ENCODE assay signal across 8 cellular contexts in genomic region chr3:19147905-19148767, GRCh38. TPM values are rescaled to one million over a fixed set of nuclear protein-coding genes. Genes with fewer than 3 reads are reported as not detected.
DNase-seq lines count a peak whose midpoint lies in the region; ATAC-seq and TF ChIP-seq lines count a peak whose summit lies in the region.

Gene KCNH8 (plus strand): TSS chr3:19148510. CDS start chr3:19148720, 210 bp downstream.

- no peak within 1 kb of the TSS for H3K27ac ChIP-seq in right atrium auricular region

- peaks cover 0 to 7% of the 10 kb centered on the region in 2 donors for H3K27me3 ChIP-seq in right atrium auricular region

- H3K4me1 Mint-ChIP-seq in progenitor cell of endocrine pancreas (ENCODE audit: low read depth) = peaks cover 10% of the 10 kb centered on the region

- H3K9me3 Mint-ChIP-seq in activated naive CD4-positive, alpha-beta T cell treated with anti-CD3 and anti-CD28 coated beads, Interleukin-2, amount 50 U/mL, for 72 hours = no peaks in the 10 kb centered on the region
- H3K9me3 Mint-ChIP-seq in progenitor cell of endocrine pancreas (ENCODE audit: low read depth) = no peaks in the 10 kb centered on the region

- H3K4me1 ChIP-seq in right atrium auricular region = peaks cover 0 to 26% of the 10 kb centered on the region in 2 donors

- DNase-seq in GM12865 (ENCODE audit: low read depth) (peak; percentile 16), NCI-H2227 (lab: John Stamatoyannopoulos, UW; ENCODE audit: unreplicated experiment) (peak; percentile 77), right atrium auricular region (ENCODE audit: low spot score) (no peak), progenitor cell of endocrine pancreas (ENCODE audit: low spot score, unreplicated experiment) (peak; percentile 47), KG1 (lab: John Stamatoyannopoulos, UW) (no peak)
- DNase-seq in activated naive CD4-positive, alpha-beta T cell treated with anti-CD3 and anti-CD28 coated beads, Interleukin-2, amount 50 U/mL, for 72 hours (ENCODE audit: low spot score in 2 of 2) = peak in 1 of 2 donors; percentile 5

- H3K4me3 ChIP-seq in GM12865 (ENCODE audit: low read depth, low read length) = peak within 1 kb of the TSS; percentile 70
- H3K4me3 ChIP-seq in right atrium auricular region = peak within 1 kb of the TSS; percentile 45 to 62

- H3K36me3 ChIP-seq in right atrium auricular region = no peaks in the 10 kb centered on the region

- no peaks in the 10 kb centered on the region for H3K27me3 Mint-ChIP-seq in progenitor cell of endocrine pancreas

- peaks cover 15% of the 10 kb centered on the region in 2 donors for H3K36me3 Mint-ChIP-seq in activated naive CD4-positive, alpha-beta T cell treated with anti-CD3 and anti-CD28 coated beads, Interleukin-2, amount 50 U/mL, for 72 hours
- no peaks in the 10 kb centered on the region for H3K36me3 Mint-ChIP-seq in progenitor cell of endocrine pancreas (ENCODE audit: insufficient read depth)

- no peaks in the 10 kb centered on the region for H3K9me3 ChIP-seq in right atrium auricular region

- TF ChIP-seq CTCF in GM12865 (IDR thresholded peaks at IDR 0.05; ENCODE audit: insufficient read depth, low read depth, low read length, missing control alignments) (no peak), right atrium auricular region (IDR thresholded peaks at IDR 0.05) (no peak), progenitor cell of endocrine pancreas (IDR thresholded peaks at IDR 0.05; ENCODE audit: unreplicated experiment) (no peak)

- peak; percentile 16 to 43 for ATAC-seq in activated naive CD4-positive, alpha-beta T cell treated with anti-CD3 and anti-CD28 coated beads, Interleukin-2, amount 50 U/mL, for 72 hours
- ATAC-seq in GM19324 (IDR thresholded peaks at IDR 0.05; ENCODE audit: low FRiP score, unreplicated experiment) = no peak
- ATAC-seq in GM18907 (IDR thresholded peaks at IDR 0.05; ENCODE audit: unreplicated experiment) = no peak

- H3K27ac Mint-ChIP-seq in activated naive CD4-positive, alpha-beta T cell treated with anti-CD3 and anti-CD28 coated beads, Interleukin-2, amount 50 U/mL, for 72 hours = peak within 1 kb of the TSS; percentile 62 to 63
- peak within 1 kb of the TSS; percentile 99 for H3K27ac Mint-ChIP-seq in progenitor cell of endocrine pancreas

- peak within 1 kb of the TSS; percentile 93 for H3K4me3 Mint-ChIP-seq in progenitor cell of endocrine pancreas (ENCODE audit: low read depth)

RNA-seq across cellular contexts. Expression of gene KCNH8, which starts in this region (rescaled TPM):
- total RNA-seq in activated naive CD4-positive, alpha-beta T cell treated with anti-CD3 and anti-CD28 coated beads, Interleukin-2, amount 50 U/mL, for 72 hours = not detected
- total RNA-seq in right atrium auricular region (under 1 TPM in 1 of 2 donors, not detected in 1; 0.08 TPM), progenitor cell of endocrine pancreas (9.8 and 10.0 TPM in 2 replicates)

Comparison
In these comparisons a context has a peak if more than half of its experiments do, and no peak if none do; other contexts are left out.
1. RNA of gene KCNH8 (total RNA-seq): 9.8 to 10.0 TPM in progenitor cell of endocrine pancreas; 0.08 TPM in right atrium auricular region and not detected in activated naive CD4-positive, alpha-beta T cell treated with anti-CD3 and anti-CD28 coated beads, Interleukin-2, amount 50 U/mL, for 72 hours; every median in the first group is over 10 times any median in the second.
2. Peak in ATAC-seq in activated naive CD4-positive, alpha-beta T cell treated with anti-CD3 and anti-CD28 coated beads, Interleukin-2, amount 50 U/mL, for 72 hours; RNA of the gene not detected or under 1 TPM.
3. DNase-seq: peak in GM12865 (single experiment), NCI-H2227 (single experiment) and progenitor cell of endocrine pancreas (single experiment); none in right atrium auricular region (single experiment) and KG1 (single experiment).